ENCODE assay signal across 8 cellular contexts in genomic region chr7:73220766-73221370, GRCh38.
DNase-seq lines count a peak whose midpoint lies in the region; ATAC-seq and TF ChIP-seq lines count a peak whose summit lies in the region.
"Not testable (repeated sequence)": the region's sequence is repeated elsewhere in the genome, so short reads cannot be mapped to it uniquely, and the experiment has no call there.

No MANE protein-coding gene starts in this region.

- not testable (repeated sequence) for DNase-seq in left lobe of liver (ENCODE audit: low spot score); upper lobe of left lung

- not testable (repeated sequence) for TF ChIP-seq CTCF in upper lobe of left lung (IDR thresholded peaks at IDR 0.05)

- TF ChIP-seq POLR2A in upper lobe of left lung (IDR thresholded peaks at IDR 0.05): not testable (repeated sequence)

- TF ChIP-seq EP300 in upper lobe of left lung (IDR thresholded peaks at IDR 0.05): not testable (repeated sequence)

- H3K27me3 ChIP-seq in upper lobe of left lung: not testable (repeated sequence)

- ATAC-seq in GM18907 (IDR thresholded peaks at IDR 0.05; ENCODE audit: unreplicated experiment): peak; percentile 37
- ATAC-seq in GM19467 (IDR thresholded peaks at IDR 0.05; ENCODE audit: unreplicated experiment): peak; percentile 28
- peak; percentile 33 for ATAC-seq in GM21786 (IDR thresholded peaks at IDR 0.05; ENCODE audit: unreplicated experiment)
- ATAC-seq in HG02885 (IDR thresholded peaks at IDR 0.05; ENCODE audit: poor library complexity, unreplicated experiment): peak; percentile 42
- peak; percentile 29 for ATAC-seq in HG03139 (IDR thresholded peaks at IDR 0.05; ENCODE audit: unreplicated experiment)
- ATAC-seq in HG03575 (IDR thresholded peaks at IDR 0.05; ENCODE audit: extremely low read depth, insufficient number of reproducible peaks, low FRiP score, unreplicated experiment): peak; percentile 7
- peak; percentile 20 for ATAC-seq in left lobe of liver
- ATAC-seq in upper lobe of left lung (ENCODE audit: low FRiP score in 2 of 2): peak; percentile 8 to 58

- not testable (repeated sequence) for H3K9me3 ChIP-seq in upper lobe of left lung

- H3K36me3 ChIP-seq in upper lobe of left lung: not testable (repeated sequence)

- H3K4me1 ChIP-seq in upper lobe of left lung: not testable (repeated sequence)

- H3K27ac ChIP-seq in upper lobe of left lung: not testable (repeated sequence)

- H3K4me3 ChIP-seq in upper lobe of left lung: not testable (repeated sequence)

- no CpG with 5 or more reads among the region's 6 CpGs for WGBS in upper lobe of left lung, 2 donors
